Comparison of ENCODE assay signal across 1 cellular context in genomic region chr6:11427827-11428245, GRCh38.
TF ChIP-seq lines count a peak whose summit lies in the region.

No MANE protein-coding gene starts in this region.

TF ChIP-seq in HepG2, 621 proteins besides CTCF, POLR2A, EP300 and RAD21 (continued from another document):
- peak; percentile 49 for TF ChIP-seq ZNF687 (CRISPR knock-in tag; IDR thresholded peaks at IDR 0.05)
- 0 out of 2 replicates have a peak, but pooled peaks have one; percentile 7 for TF ChIP-seq RXRB (CRISPR knock-in tag; IDR thresholded peaks at IDR 0.05; ENCODE audit: borderline replicate concordance)
- 0 out of 2 replicates have a peak, but pooled peaks have one; percentile 9 for TF ChIP-seq MEIS1 (CRISPR knock-in tag; IDR thresholded peaks at IDR 0.05; ENCODE audit: borderline replicate concordance)
- TF ChIP-seq ZSCAN21 (CRISPR knock-in tag; IDR thresholded peaks at IDR 0.05; ENCODE audit: borderline replicate concordance), result 0 out of 2 replicates have a peak, but pooled peaks have one; percentile 0
